ENCODE assay signal across 18 cellular contexts in the genomic region with DNA sequence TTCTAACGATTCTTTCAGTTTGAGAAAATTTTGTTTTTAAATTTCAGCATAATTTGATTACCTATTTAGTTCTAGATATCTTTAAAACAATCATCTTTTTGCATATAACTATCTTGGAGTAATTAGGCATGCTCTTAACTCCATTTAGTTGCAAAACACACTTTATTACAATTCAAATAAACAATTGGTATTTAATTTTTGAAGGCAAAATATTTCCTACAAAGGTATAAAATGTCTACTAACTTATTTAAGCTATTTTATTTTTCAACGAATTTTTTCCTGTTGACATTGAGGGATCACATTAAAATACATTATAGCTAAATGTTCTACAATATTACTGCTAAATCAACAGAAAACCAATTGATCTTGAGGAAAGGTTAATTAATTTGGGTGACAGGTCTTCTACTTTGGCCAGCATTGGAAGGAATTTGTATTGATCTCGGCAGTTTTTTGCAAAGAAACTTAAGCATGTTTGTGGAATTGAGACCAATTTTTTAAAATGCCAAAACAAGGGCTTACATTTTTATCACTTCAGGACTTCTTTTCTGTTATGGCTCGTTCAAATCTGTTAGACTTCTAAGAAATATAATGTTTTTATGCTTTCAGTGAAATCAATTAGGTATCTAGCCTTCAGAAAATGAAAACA. TPM values are rescaled to one million over a fixed set of nuclear protein-coding genes. Genes with fewer than 3 reads are reported as not detected.
DNase-seq lines count a peak whose midpoint lies in the region; TF ChIP-seq lines count a peak whose summit lies in the region.
"Had no signal": no experiment of that assay in that cellular context is flagged by ENCODE, and none has a peak within 500 bp of the region (broad histone marks: within the 10 kb centered on the region; RNA-seq: fewer than 3 reads in every experiment).

No MANE protein-coding gene starts in this region.

- TF ChIP-seq POLR2A in spleen (IDR thresholded peaks at IDR 0.05): no peak

- no peaks in the 10 kb centered on the region for H3K9me3 ChIP-seq in liver (ENCODE audit: control insufficient read depth in 4 of 4, low read length in 3 of 4)
- peaks cover 0 to 25% (median 0%) of the 10 kb centered on the region in 8 donors for H3K9me3 ChIP-seq in spleen
- H3K9me3 ChIP-seq: SK-N-SH had no signal

- TF ChIP-seq CTCF in VCaP (conservative IDR thresholded peaks at IDR 0.05) (no peak), liver (IDR thresholded peaks at IDR 0.05; ENCODE audit: low read depth, low read length, missing input control) (no peak), type B pancreatic cell (conservative IDR thresholded peaks at IDR 0.05) (no peak), spleen (IDR thresholded peaks at IDR 0.05 in 8 of 11, conservative IDR thresholded peaks at IDR 0.05 in 3 of 11) (no peak)

- intact Hi-C loops in spleen (cut with DNase I; ENCODE audit: low total_unique reads): no loop called here

- peaks cover 12% of the 10 kb centered on the region for H3K4me1 Mint-ChIP-seq in type B pancreatic cell (ENCODE audit: unreplicated experiment)
- H3K4me1 Mint-ChIP-seq: activated CD4-positive, alpha-beta T cell treated with anti-CD3 and anti-CD28 coated beads, Interleukin-2, amount 10 ng/mL, durations not matched to agents 7 days and 5 days had no signal

- peaks cover 87% of the 10 kb centered on the region for H3K27me3 Mint-ChIP-seq in type B pancreatic cell

- H3K27ac Mint-ChIP-seq in type B pancreatic cell: peak overlapping the region; percentile 70
- H3K27ac Mint-ChIP-seq: activated CD4-positive, alpha-beta T cell treated with anti-CD3 and anti-CD28 coated beads, Interleukin-2, amount 10 ng/mL, durations not matched to agents 7 days and 5 days had no signal

- H3K36me3 ChIP-seq in liver (ENCODE audit: control insufficient read depth in 4 of 4, insufficient read depth in 3 of 4, low read depth in 1 of 4, low read length in 3 of 4) (peaks cover 0 to 1% (median 0%) of the 10 kb centered on the region in 4 donors), spleen (no peaks in the 10 kb centered on the region), H7 (replicated peaks; ENCODE audit: control insufficient read depth, insufficient read depth, low read length) (no peaks in the 10 kb centered on the region)

- H3K9ac ChIP-seq in liver (ENCODE audit: low read depth in 1 of 2, low read length in 2 of 2): peak overlapping the region; percentile 3 to 93
- H3K9ac ChIP-seq: parathyroid adenoma, SK-N-SH had no signal

- DNase-seq in NCI-H1417 (lab: John Stamatoyannopoulos, UW) (peak in 2 of 3 experiments; percentile 62 to 89), NCI-H1417 treated with DMSO at 0.1 percent for 48 hours (lab: John Stamatoyannopoulos, UW) (no peak), type B pancreatic cell (ENCODE audit: extremely low spot score, unreplicated experiment) (no peak), spleen (no peak), H7 (no peak)
- no peak for DNase-seq in activated CD4-positive, alpha-beta T cell treated with anti-CD3 and anti-CD28 coated beads, Interleukin-2, amount 50 U/mL, for 1 hour
- DNase-seq: activated CD4-positive, alpha-beta T cell treated with anti-CD3 and anti-CD28 coated beads, Interleukin-2, amount 10 ng/mL, durations not matched to agents 7 days and 5 days; amygdala; HCEC 1CT; Karpas-422; NCI-H446; SK-N-SH had no signal

- WGBS in liver: 2% methylated on average over 4 of the region's 4 CpGs
- 3 to 5% (median 4%) methylated on average over 4 of the region's 4 CpGs for WGBS in spleen, 5 donors

- H3K4me1 ChIP-seq in liver (ENCODE audit: control insufficient read depth in 4 of 4, insufficient read depth in 4 of 4, low read length in 3 of 4) (peaks cover 0 to 6% (median 2%) of the 10 kb centered on the region in 4 donors), spleen (peaks cover 0 to 35% (median 7%) of the 10 kb centered on the region in 6 donors)
- H3K4me1 ChIP-seq: parathyroid adenoma had no signal

- H3K27ac ChIP-seq in VCaP (peak overlapping the region; percentile 100), liver (ENCODE audit: low read depth in 1 of 2, low read length in 2 of 2) (peak overlapping the region; percentile 76 to 86), spleen (no peak overlapping the region)
- H3K27ac ChIP-seq: parathyroid adenoma had no signal

- no peaks in the 10 kb centered on the region for H3K9me3 Mint-ChIP-seq in type B pancreatic cell

- H3K4me3 ChIP-seq in liver (ENCODE audit: low read depth in 1 of 3, low read length in 3 of 3): peak overlapping the region in 2 of 3 donors; percentile 55 to 71
- H3K4me3 ChIP-seq in spleen: no peak overlapping the region
- H3K4me3 ChIP-seq in H7 (ENCODE audit: insufficient read depth, low read depth, low read length): no peak overlapping the region

- peak overlapping the region; percentile 85 for H3K4me3 Mint-ChIP-seq in type B pancreatic cell
- H3K4me3 Mint-ChIP-seq: activated CD4-positive, alpha-beta T cell treated with anti-CD3 and anti-CD28 coated beads, Interleukin-2, amount 10 ng/mL, durations not matched to agents 7 days and 5 days had no signal

- peaks cover 20% of the 10 kb centered on the region for H3K36me3 Mint-ChIP-seq in type B pancreatic cell

- no peaks in the 10 kb centered on the region for H3K27me3 ChIP-seq in liver (ENCODE audit: control insufficient read depth in 4 of 4, insufficient read depth in 4 of 4, low read length in 3 of 4)
- H3K27me3 ChIP-seq in spleen (replicated peaks in 1 of 7): peaks cover 16 to 100% (median 90%) of the 10 kb centered on the region in 7 donors
- peaks cover 98% of the 10 kb centered on the region for H3K27me3 ChIP-seq in H7 (ENCODE audit: control insufficient read depth, insufficient read depth, low read length)

- no peak for TF ChIP-seq RAD21 in liver (IDR thresholded peaks at IDR 0.05)

TF ChIP-seq in liver, 16 proteins besides CTCF, POLR2A, EP300 and RAD21 (continues in another document):
- TF ChIP-seq YY1 (IDR thresholded peaks at IDR 0.05) (no peak), HNF4A (conservative IDR thresholded peaks at IDR 0.05) (no peak), HNF4G (IDR thresholded peaks at IDR 0.05) (no peak), SP1 (IDR thresholded peaks at IDR 0.05) (no peak), FOXA1 (IDR thresholded peaks at IDR 0.05) (no peak), GABPA (IDR thresholded peaks at IDR 0.05 in 1 of 2, conservative IDR thresholded peaks at IDR 0.05 in 1 of 2) (no peak), RXRA (IDR thresholded peaks at IDR 0.05) (no peak), NR2F2 (IDR thresholded peaks at IDR 0.05) (no peak), EGR1 (IDR thresholded peaks at IDR 0.05; ENCODE audit: low read depth in 2 of 2) (no peak), JUND (IDR thresholded peaks at IDR 0.05) (no peak)
- TF ChIP-seq, protein P1, sequence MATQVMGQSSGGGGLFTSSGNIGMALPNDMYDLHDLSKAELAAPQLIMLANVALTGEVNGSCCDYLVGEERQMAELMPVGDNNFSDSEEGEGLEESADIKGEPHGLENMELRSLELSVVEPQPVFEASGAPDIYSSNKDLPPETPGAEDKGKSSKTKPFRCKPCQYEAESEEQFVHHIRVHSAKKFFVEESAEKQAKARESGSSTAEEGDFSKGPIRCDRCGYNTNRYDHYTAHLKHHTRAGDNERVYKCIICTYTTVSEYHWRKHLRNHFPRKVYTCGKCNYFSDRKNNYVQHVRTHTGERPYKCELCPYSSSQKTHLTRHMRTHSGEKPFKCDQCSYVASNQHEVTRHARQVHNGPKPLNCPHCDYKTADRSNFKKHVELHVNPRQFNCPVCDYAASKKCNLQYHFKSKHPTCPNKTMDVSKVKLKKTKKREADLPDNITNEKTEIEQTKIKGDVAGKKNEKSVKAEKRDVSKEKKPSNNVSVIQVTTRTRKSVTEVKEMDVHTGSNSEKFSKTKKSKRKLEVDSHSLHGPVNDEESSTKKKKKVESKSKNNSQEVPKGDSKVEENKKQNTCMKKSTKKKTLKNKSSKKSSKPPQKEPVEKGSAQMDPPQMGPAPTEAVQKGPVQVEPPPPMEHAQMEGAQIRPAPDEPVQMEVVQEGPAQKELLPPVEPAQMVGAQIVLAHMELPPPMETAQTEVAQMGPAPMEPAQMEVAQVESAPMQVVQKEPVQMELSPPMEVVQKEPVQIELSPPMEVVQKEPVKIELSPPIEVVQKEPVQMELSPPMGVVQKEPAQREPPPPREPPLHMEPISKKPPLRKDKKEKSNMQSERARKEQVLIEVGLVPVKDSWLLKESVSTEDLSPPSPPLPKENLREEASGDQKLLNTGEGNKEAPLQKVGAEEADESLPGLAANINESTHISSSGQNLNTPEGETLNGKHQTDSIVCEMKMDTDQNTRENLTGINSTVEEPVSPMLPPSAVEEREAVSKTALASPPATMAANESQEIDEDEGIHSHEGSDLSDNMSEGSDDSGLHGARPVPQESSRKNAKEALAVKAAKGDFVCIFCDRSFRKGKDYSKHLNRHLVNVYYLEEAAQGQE (IDR thresholded peaks at IDR 0.05): no peak
- TF ChIP-seq, protein P2, sequence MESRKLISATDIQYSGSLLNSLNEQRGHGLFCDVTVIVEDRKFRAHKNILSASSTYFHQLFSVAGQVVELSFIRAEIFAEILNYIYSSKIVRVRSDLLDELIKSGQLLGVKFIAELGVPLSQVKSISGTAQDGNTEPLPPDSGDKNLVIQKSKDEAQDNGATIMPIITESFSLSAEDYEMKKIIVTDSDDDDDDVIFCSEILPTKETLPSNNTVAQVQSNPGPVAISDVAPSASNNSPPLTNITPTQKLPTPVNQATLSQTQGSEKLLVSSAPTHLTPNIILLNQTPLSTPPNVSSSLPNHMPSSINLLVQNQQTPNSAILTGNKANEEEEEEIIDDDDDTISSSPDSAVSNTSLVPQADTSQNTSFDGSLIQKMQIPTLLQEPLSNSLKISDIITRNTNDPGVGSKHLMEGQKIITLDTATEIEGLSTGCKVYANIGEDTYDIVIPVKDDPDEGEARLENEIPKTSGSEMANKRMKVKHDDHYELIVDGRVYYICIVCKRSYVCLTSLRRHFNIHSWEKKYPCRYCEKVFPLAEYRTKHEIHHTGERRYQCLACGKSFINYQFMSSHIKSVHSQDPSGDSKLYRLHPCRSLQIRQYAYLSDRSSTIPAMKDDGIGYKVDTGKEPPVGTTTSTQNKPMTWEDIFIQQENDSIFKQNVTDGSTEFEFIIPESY (IDR thresholded peaks at IDR 0.05): no peak
- TF ChIP-seq, protein P3, sequence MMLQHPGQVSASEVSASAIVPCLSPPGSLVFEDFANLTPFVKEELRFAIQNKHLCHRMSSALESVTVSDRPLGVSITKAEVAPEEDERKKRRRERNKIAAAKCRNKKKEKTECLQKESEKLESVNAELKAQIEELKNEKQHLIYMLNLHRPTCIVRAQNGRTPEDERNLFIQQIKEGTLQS (IDR thresholded peaks at IDR 0.05): no peak

RNA-seq across cellular contexts. Expression of a gene that starts 8.1 kb away (rescaled TPM):
- total RNA-seq in liver: 10 to 100 TPM in 1 of 2 donors, 1 to 10 TPM in 1; 8.0 to 37.5 TPM
- 10 to 100 TPM; 13.0 to 19.2 TPM for polyA plus RNA-seq in liver
- 51.0 and 58.9 TPM in 2 replicates for total RNA-seq in type B pancreatic cell (ENCODE audit: low replicate concordance)
- not detected for total RNA-seq in spleen
- not detected for polyA plus RNA-seq in spleen
- total RNA-seq in H7 (2014; rRNA removed; shearing (Covaris generic)): 3.4 and 3.7 TPM in 2 replicates
- total RNA-seq: activated CD4-positive, alpha-beta T cell treated with anti-CD3 and anti-CD28 coated beads, Interleukin-2, amount 10 ng/mL, durations not matched to agents 7 days and 5 days; fibroblast of villous mesenchyme; skeletal muscle tissue had no signal
- polyA plus RNA-seq: SK-N-SH had no signal

RNA-seq across cellular contexts. Expression of a gene that starts 8.5 kb away (rescaled TPM):
- total RNA-seq in liver (10 to 100 TPM in 1 of 2 donors, 1 to 10 TPM in 1; 2.0 to 21.7 TPM), type B pancreatic cell (ENCODE audit: low replicate concordance) (3.0 and 4.6 TPM in 2 replicates), spleen (not detected)
- polyA plus RNA-seq in liver (1 to 10 TPM in 1 of 2 donors, under 1 TPM in 1; 0.74 to 5.2 TPM), spleen (not detected)
- total RNA-seq in H7 (2014; rRNA removed; shearing (Covaris generic)): 0.59 and 0.90 TPM in 2 replicates
- total RNA-seq: activated CD4-positive, alpha-beta T cell treated with anti-CD3 and anti-CD28 coated beads, Interleukin-2, amount 10 ng/mL, durations not matched to agents 7 days and 5 days; myocyte had no signal
- polyA plus RNA-seq: SK-N-SH had no signal

Comparison
In these comparisons a context has a peak if more than half of its experiments do, and no peak if none do; other contexts are left out.
1. DNase-seq: peak in NCI-H1417 (2 of 3); none in NCI-H1417 treated with DMSO at 0.1 percent for 48 hours (single experiment), type B pancreatic cell (single experiment), spleen (single experiment), H7 (single experiment) and activated CD4-positive, alpha-beta T cell treated with anti-CD3 and anti-CD28 coated beads, Interleukin-2, amount 50 U/mL, for 1 hour (single experiment).
2. H3K27ac ChIP-seq: peak in VCaP (single experiment) and liver (2 of 2); none in spleen (0 of 8).
3. H3K4me3 ChIP-seq: peak in liver (2 of 3); none in spleen (0 of 8) and H7 (single experiment).